ENCODE assay signal across 17 cellular contexts in genomic region chr15:50166216-50166615, GRCh38. TPM values are rescaled to one million over a fixed set of nuclear protein-coding genes. Genes with fewer than 3 reads are reported as not detected.
A peak's percentile ranks its signal among the peaks of the same experiment; 100 is the strongest.
DNase-seq lines count a peak whose midpoint lies in the region; ATAC-seq, FAIRE-seq and TF ChIP-seq lines count a peak whose summit lies in the region.
"Had no signal": no experiment of that assay in that cellular context is flagged by ENCODE, and none has a peak within 500 bp of the region (broad histone marks: within the 10 kb centered on the region; RNA-seq: fewer than 3 reads in every experiment).

No MANE protein-coding gene starts in this region.

- no peaks in the 10 kb centered on the region for H3K79me2 ChIP-seq in Loucy (ENCODE audit: insufficient read depth, low read length)
- H3K79me2 ChIP-seq: parathyroid adenoma had no signal

- H3K4me1 ChIP-seq in Loucy (ENCODE audit: insufficient read depth, low read length, poor library complexity, severe bottlenecking) (peaks cover 8% of the 10 kb centered on the region), left lung (no peaks in the 10 kb centered on the region)
- H3K4me1 ChIP-seq: parathyroid adenoma had no signal

- H3K9me2 ChIP-seq in Loucy (replicated peaks; ENCODE audit: low read depth, low read length): no peaks in the 10 kb centered on the region

- H3K27me3 ChIP-seq in BJ (ENCODE audit: control insufficient read depth, insufficient read depth, low read length) (no peaks in the 10 kb centered on the region), Loucy (ENCODE audit: insufficient read depth, low read length, poor library complexity, severe bottlenecking) (no peaks in the 10 kb centered on the region), bronchial epithelial cell (ENCODE audit: control insufficient read depth, insufficient read depth, low read length) (no peaks in the 10 kb centered on the region), left lung (no peaks in the 10 kb centered on the region)

- intact Hi-C loops in left lung (cut with DNase I): no loop called here

- ATAC-seq in left lung (peak; percentile 52), HG02798 (IDR thresholded peaks at IDR 0.05; ENCODE audit: poor library complexity, unreplicated experiment) (no peak), HG03045 (IDR thresholded peaks at IDR 0.05; ENCODE audit: unreplicated experiment) (no peak), HG03460 (IDR thresholded peaks at IDR 0.05; ENCODE audit: unreplicated experiment) (no peak)
- ATAC-seq: stimulated activated naive CD8-positive, alpha-beta T cell treated with anti-CD3 and anti-CD28 coated beads, Interleukin-15, amount 100 ng/mL, for 72 hours had no signal

- no peak overlapping the region for H3K27ac ChIP-seq in left lung
- H3K27ac ChIP-seq: parathyroid adenoma, WERI-Rb-1 had no signal

- no peak overlapping the region for H3K9ac ChIP-seq in Loucy (ENCODE audit: low read depth, low read length, poor library complexity, severe bottlenecking)
- H3K9ac ChIP-seq: parathyroid adenoma had no signal

- 0 out of 2 replicates have a peak overlapping the region, but pooled peaks have one; percentile 18 for H2AFZ ChIP-seq in Loucy (ENCODE audit: low read length)
- H2AFZ ChIP-seq: parathyroid adenoma had no signal

- POLR2A ChIA-PET in BJ (lab: Charles Lee): interaction anchor here (0.6 kb wide), 1 partner anchor 9 kb away, joined by 3 read pairs; no protein-coding TSS in a partner anchor

- TF ChIP-seq CTCF in BJ (IDR thresholded peaks at IDR 0.05; ENCODE audit: insufficient read depth, low read depth, low read length) (no peak), Loucy (conservative IDR thresholded peaks at IDR 0.05; ENCODE audit: low read length) (no peak), bronchial epithelial cell (IDR thresholded peaks at IDR 0.05; ENCODE audit: insufficient read depth, low read length, severe bottlenecking) (no peak), left lung (IDR thresholded peaks at IDR 0.05) (no peak)

- H3K36me3 ChIP-seq in BJ (ENCODE audit: control insufficient read depth, insufficient read depth, low read length): no peaks in the 10 kb centered on the region
- H3K36me3 ChIP-seq in Loucy (ENCODE audit: insufficient read depth, low read length): no peaks in the 10 kb centered on the region
- no peaks in the 10 kb centered on the region for H3K36me3 ChIP-seq in bronchial epithelial cell (ENCODE audit: control insufficient read depth, insufficient read depth, low read length)
- H3K36me3 ChIP-seq in left lung: no peaks in the 10 kb centered on the region
- H3K36me3 ChIP-seq: WERI-Rb-1 had no signal

- H3K4me3 ChIP-seq in BJ (ENCODE audit: low read depth, low read length) (no peak overlapping the region), Loucy (ENCODE audit: low read length, poor library complexity, severe bottlenecking) (no peak overlapping the region), bronchial epithelial cell (ENCODE audit: low read depth, low read length) (no peak overlapping the region), left lung (no peak overlapping the region)

- no peaks in the 10 kb centered on the region for H4K20me1 ChIP-seq in Loucy (ENCODE audit: insufficient read depth, low read length, poor library complexity, severe bottlenecking)

- FAIRE-seq in bronchial epithelial cell (lab: Jason Lieb, UNC): no peak
- FAIRE-seq: GM12891 had no signal

- DNase-seq in BJ (ENCODE audit: low read depth): peak; percentile 60
- peak; percentile 89 for DNase-seq in bronchial epithelial cell (ENCODE audit: low read depth)
- DNase-seq in left lung: no peak
- no peak for DNase-seq in NCI-H1048 (lab: John Stamatoyannopoulos, UW)
- DNase-seq: activated T-cell treated with anti-CD3 and anti-CD28 coated beads, Interleukin-2, amount 50 U/mL, for 48 hours; Calu3; glutamatergic neuron; NCI-H446 treated with DMSO at 0.1 percent for 48 hours; stimulated activated CD4-positive, alpha-beta T cell treated with anti-CD3 and anti-CD28 coated beads, Interleukin-4, amount 100 ng/mL, for 4 hours; stimulated activated naive CD8-positive, alpha-beta T cell treated with anti-CD3 and anti-CD28 coated beads, Interleukin-15, amount 100 ng/mL, for 72 hours; WERI-Rb-1 had no signal

- H3K4me2 ChIP-seq in Loucy (ENCODE audit: low read depth, low read length, poor library complexity, severe bottlenecking): no peak overlapping the region

- CTCF ChIA-PET in BJ (lab: Yijun Ruan, JAX): interaction anchor here (1.2 to 1.9 kb wide), 4 partner anchors 12 to 149 kb away, joined by 3 to 6 read pairs (median 3); no protein-coding TSS in a partner anchor

- no peaks in the 10 kb centered on the region for H3F3A ChIP-seq in Loucy (ENCODE audit: low read depth)

- H3K9me3 ChIP-seq in Loucy (ENCODE audit: insufficient read depth, low read depth, low read length): no peaks in the 10 kb centered on the region
- H3K9me3 ChIP-seq in left lung: no peaks in the 10 kb centered on the region

RNA-seq across cellular contexts. Expression of gene SLC27A2, which starts 15.8 kb away (rescaled TPM):
- polyA plus RNA-seq in BJ (2011; rRNA removed): 0.22 and 0.34 TPM in 2 replicates
- polyA minus RNA-seq in BJ (2011; rRNA and poly(A)+ RNA removed): 0.15 and 0.28 TPM in 2 replicates
- total RNA-seq in bronchial epithelial cell (1.3 and 6.7 TPM in 2 replicates), left lung (1 to 10 TPM; 2.0 to 2.9 TPM)

RNA-seq across cellular contexts. Expression of gene ATP8B4, which starts 47.2 kb away (rescaled TPM):
- polyA plus RNA-seq in BJ (2011; rRNA removed): 0.23 and 0.44 TPM in 2 replicates
- 0.36 and 0.62 TPM in 2 replicates for polyA minus RNA-seq in BJ (2011; rRNA and poly(A)+ RNA removed)
- total RNA-seq in bronchial epithelial cell: 0.26 and 1.1 TPM in 2 replicates
- 1 to 10 TPM; 4.5 to 8.1 TPM for total RNA-seq in left lung

Comparison
In these comparisons a context has a peak if more than half of its experiments do, and no peak if none do; other contexts are left out.
1. DNase-seq: peak in BJ (single experiment) and bronchial epithelial cell (single experiment); none in left lung (0 of 2) and NCI-H1048 (single experiment).